ENCODE assay signal across 9 cellular contexts in the genomic region with DNA sequence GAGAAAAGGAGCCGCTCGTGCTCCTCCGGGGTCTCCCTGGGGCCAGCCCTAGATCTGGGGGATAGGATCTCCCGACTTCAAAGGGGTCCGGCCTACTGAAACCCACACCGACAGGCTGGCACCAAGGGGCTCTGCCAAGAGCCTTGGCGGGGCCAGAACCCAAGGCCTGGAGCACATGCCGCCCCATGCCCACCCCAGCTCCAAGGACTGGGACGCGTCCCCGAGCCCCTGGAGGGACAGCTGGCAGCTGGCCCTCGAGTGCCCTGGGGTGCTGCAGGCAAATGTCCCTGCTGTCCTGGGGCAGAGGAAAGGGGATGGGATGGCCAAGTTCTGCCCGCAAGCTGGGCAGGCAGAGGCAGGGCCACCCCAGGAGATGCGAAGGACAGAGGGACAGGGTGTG.
"Had no signal": no experiment of that assay in that cellular context is flagged by ENCODE, and none has a peak within 500 bp of the region (broad histone marks: within the 10 kb centered on the region; RNA-seq: fewer than 3 reads in every experiment).

No MANE protein-coding gene starts in this region.

- FAIRE-seq: H54 had no signal

- H3K27ac ChIP-seq: GM23248 had no signal

- H3K9ac ChIP-seq: GM23248 had no signal

- DNase-seq: GM23248, GOT3, H9, HCEC 1CT, HFFc6 had no signal

- ATAC-seq: GM23338, HCT116 had no signal

- H3K36me3 ChIP-seq: HAP-1 had no signal

- H3K4me1 ChIP-seq: HAP-1 had no signal

- H3K4me2 ChIP-seq: GM23338 had no signal

- H2AFZ ChIP-seq: GM23248, GM23338 had no signal

- H3K9me3 ChIP-seq: HAP-1 had no signal

- H3K4me3 ChIP-seq: GM23248, GM23338, HAP-1 had no signal
